19 cellular contexts compared by ENCODE assay signal in the genomic region with DNA sequence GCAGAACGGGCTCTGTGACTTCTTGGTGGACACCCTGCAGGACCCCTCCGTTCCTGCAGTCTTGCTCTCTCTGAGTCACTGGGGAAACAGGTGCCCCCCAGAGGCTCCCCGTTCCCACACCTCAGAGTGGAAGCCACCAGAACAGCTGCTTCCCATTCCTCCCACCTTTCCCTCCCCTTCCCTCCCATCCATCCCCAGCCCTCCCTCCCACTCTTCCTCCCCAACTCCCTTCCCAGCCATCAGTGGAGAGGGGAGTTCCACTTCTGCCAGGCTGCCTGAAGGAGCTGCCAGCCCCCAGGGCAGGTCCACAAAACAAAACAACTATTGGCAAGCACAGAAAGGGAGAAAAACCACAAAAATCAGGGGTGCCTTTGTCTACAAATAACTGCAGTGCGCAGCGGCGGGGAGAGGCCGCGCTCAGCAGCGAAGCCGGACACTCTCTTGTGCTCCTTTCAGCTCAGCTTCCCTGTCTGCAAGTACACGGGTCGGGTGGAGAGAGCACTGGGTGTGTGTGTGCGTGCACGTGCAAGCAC. TPM values are rescaled to one million over a fixed set of nuclear protein-coding genes. Genes with fewer than 3 reads are reported as not detected.
DNase-seq lines count a peak whose midpoint lies in the region; FAIRE-seq and TF ChIP-seq lines count a peak whose summit lies in the region.
"Had no signal": no experiment of that assay in that cellular context is flagged by ENCODE, and none has a peak within 500 bp of the region (broad histone marks: within the 10 kb centered on the region; RNA-seq: fewer than 3 reads in every experiment).

No MANE protein-coding gene starts in this region.

- H3K27ac ChIP-seq in HEK293 (ENCODE audit: extremely low read depth, low read depth, low read length): no peak overlapping the region
- H3K27ac ChIP-seq in SJCRH30: no peak overlapping the region
- H3K27ac ChIP-seq: C4-2B, HL-60 had no signal

- no peak for TF ChIP-seq POLR2A in H54 (IDR thresholded peaks at IDR 0.05; ENCODE audit: low read depth, low read length)

- intact Hi-C loops in activated CD4-positive, alpha-beta memory T cell treated with anti-CD3 and anti-CD28 coated beads for 36 hours (cut with micrococcal nuclease): no loop called here

- H3K9me3 ChIP-seq in HEK293 (ENCODE audit: control insufficient read depth, insufficient read depth, low read depth, low read length) (no peaks in the 10 kb centered on the region), SJCRH30 (replicated peaks) (no peaks in the 10 kb centered on the region)
- H3K9me3 ChIP-seq: BE2C had no signal

- H3K4me3 Mint-ChIP-seq in neural crest cell: peak overlapping the region; percentile 47
- no peak overlapping the region for H3K4me3 Mint-ChIP-seq in activated CD4-positive, alpha-beta memory T cell treated with anti-CD3 and anti-CD28 coated beads for 36 hours
- H3K4me3 Mint-ChIP-seq: CD4-positive, alpha-beta memory T cell had no signal

- H3K4me3 ChIP-seq in HEK293 (ENCODE audit: low read depth, low read length) (no peak overlapping the region), SJCRH30 (no peak overlapping the region)

- CTCF ChIA-PET in HEK293 (lab: Yijun Ruan, JAX): interaction anchor here (0.7 kb wide), 1 partner anchor 38 kb away, joined by 5 read pairs; a partner anchor contains a TSS
- CTCF ChIA-PET in activated CD4-positive, alpha-beta memory T cell treated with anti-CD3 and anti-CD28 coated beads for 36 hours (lab: Charles Lee): no interaction called here

- no peaks in the 10 kb centered on the region for H3K27me3 ChIP-seq in SJCRH30
- H3K27me3 ChIP-seq: BE2C had no signal

- no peaks in the 10 kb centered on the region for H3K9me3 Mint-ChIP-seq in neural crest cell
- H3K9me3 Mint-ChIP-seq in activated CD4-positive, alpha-beta memory T cell treated with anti-CD3 and anti-CD28 coated beads for 36 hours: no peaks in the 10 kb centered on the region
- H3K9me3 Mint-ChIP-seq: CD4-positive, alpha-beta memory T cell had no signal

- FAIRE-seq in H54 (lab: Jason Lieb, UNC): no peak
- FAIRE-seq: A204.1, D721Med, G401.6, H1 had no signal

- no peaks in the 10 kb centered on the region for H3K27me3 Mint-ChIP-seq in neural crest cell (ENCODE audit: low read depth)
- H3K27me3 Mint-ChIP-seq in activated CD4-positive, alpha-beta memory T cell treated with anti-CD3 and anti-CD28 coated beads for 36 hours: no peaks in the 10 kb centered on the region
- H3K27me3 Mint-ChIP-seq: CD4-positive, alpha-beta memory T cell had no signal

- POLR2A ChIA-PET in HEK293 (lab: Yijun Ruan, JAX): interaction anchor here (0.6 kb wide), 2 partner anchors 8 to 124 kb away, joined by 3 to 5 read pairs; a partner anchor contains a TSS
- POLR2A ChIA-PET in activated CD4-positive, alpha-beta memory T cell treated with anti-CD3 and anti-CD28 coated beads for 36 hours (lab: Charles Lee): no interaction called here

- peaks cover 13% of the 10 kb centered on the region for H3K4me1 Mint-ChIP-seq in neural crest cell
- H3K4me1 Mint-ChIP-seq in activated CD4-positive, alpha-beta memory T cell treated with anti-CD3 and anti-CD28 coated beads for 36 hours (ENCODE audit: low read depth): no peaks in the 10 kb centered on the region
- H3K4me1 Mint-ChIP-seq: CD4-positive, alpha-beta memory T cell had no signal

- TF ChIP-seq CTCF in HEK293 (tag by site-specific recombination; IDR thresholded peaks at IDR 0.05) (no peak), neural crest cell (conservative IDR thresholded peaks at IDR 0.05) (no peak)

- H3K4me1 ChIP-seq in HEK293 (ENCODE audit: control insufficient read depth, insufficient read depth, low read length): no peaks in the 10 kb centered on the region
- peaks cover 4% of the 10 kb centered on the region; the same call in 1 of the 2 replicates for H3K4me1 ChIP-seq in SJCRH30
- H3K4me1 ChIP-seq: BE2C had no signal

- H3K36me3 ChIP-seq in HEK293 (ENCODE audit: control insufficient read depth in 2 of 2, insufficient read depth in 1 of 2, low read length in 2 of 2): peaks cover 0 to 19% of the 10 kb centered on the region in 2 experiments; a peak in 2 of 3 replicates
- no peaks in the 10 kb centered on the region; the same call in 1 of the 2 replicates for H3K36me3 ChIP-seq in SJCRH30

- DNase-seq in SJCRH30: peak; percentile 57 to 70
- DNase-seq in epidermal melanocyte (ENCODE audit: insufficient read length, low spot score): peak; percentile 45
- no peak for DNase-seq in neural crest cell (ENCODE audit: low read depth, low spot score)
- no peak for DNase-seq in H54 (ENCODE audit: insufficient read length, low spot score)
- no peak for DNase-seq in activated CD4-positive, alpha-beta memory T cell treated with anti-CD3 and anti-CD28 coated beads for 36 hours
- DNase-seq in NCI-H69 (lab: John Stamatoyannopoulos, UW): no peak
- DNase-seq: BE2C; CD4-positive, alpha-beta memory T cell; COR-L47; DMS153; DMS79 treated with DMSO at 0.1 percent for 48 hours; EL had no signal

- peak overlapping the region; percentile 50 for H3K27ac Mint-ChIP-seq in neural crest cell (ENCODE audit: unreplicated experiment)
- no peak overlapping the region for H3K27ac Mint-ChIP-seq in activated CD4-positive, alpha-beta memory T cell treated with anti-CD3 and anti-CD28 coated beads for 36 hours

- H3K36me3 Mint-ChIP-seq in neural crest cell (ENCODE audit: low read depth): no peaks in the 10 kb centered on the region
- H3K36me3 Mint-ChIP-seq in activated CD4-positive, alpha-beta memory T cell treated with anti-CD3 and anti-CD28 coated beads for 36 hours: no peaks in the 10 kb centered on the region

TF ChIP-seq in HEK293, 187 proteins besides CTCF, POLR2A, EP300 and RAD21:
- peak; percentile 72 for TF ChIP-seq ZFHX2 (tag by site-specific recombination; conservative IDR thresholded peaks at IDR 0.05)
- TF ChIP-seq, protein P1, sequence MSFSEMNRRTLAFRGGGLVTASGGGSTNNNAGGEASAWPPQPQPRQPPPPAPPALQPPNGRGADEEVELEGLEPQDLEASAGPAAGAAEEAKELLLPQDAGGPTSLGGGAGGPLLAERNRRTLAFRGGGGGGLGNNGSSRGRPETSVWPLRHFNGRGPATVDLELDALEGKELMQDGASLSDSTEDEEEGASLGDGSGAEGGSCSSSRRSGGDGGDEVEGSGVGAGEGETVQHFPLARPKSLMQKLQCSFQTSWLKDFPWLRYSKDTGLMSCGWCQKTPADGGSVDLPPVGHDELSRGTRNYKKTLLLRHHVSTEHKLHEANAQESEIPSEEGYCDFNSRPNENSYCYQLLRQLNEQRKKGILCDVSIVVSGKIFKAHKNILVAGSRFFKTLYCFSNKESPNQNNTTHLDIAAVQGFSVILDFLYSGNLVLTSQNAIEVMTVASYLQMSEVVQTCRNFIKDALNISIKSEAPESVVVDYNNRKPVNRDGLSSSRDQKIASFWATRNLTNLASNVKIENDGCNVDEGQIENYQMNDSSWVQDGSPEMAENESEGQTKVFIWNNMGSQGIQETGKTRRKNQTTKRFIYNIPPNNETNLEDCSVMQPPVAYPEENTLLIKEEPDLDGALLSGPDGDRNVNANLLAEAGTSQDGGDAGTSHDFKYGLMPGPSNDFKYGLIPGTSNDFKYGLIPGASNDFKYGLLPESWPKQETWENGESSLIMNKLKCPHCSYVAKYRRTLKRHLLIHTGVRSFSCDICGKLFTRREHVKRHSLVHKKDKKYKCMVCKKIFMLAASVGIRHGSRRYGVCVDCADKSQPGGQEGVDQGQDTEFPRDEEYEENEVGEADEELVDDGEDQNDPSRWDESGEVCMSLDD (tag by site-specific recombination; IDR thresholded peaks at IDR 0.05): no peak
- TF ChIP-seq WT1 (tag by site-specific recombination; IDR thresholded peaks at IDR 0.05): peak; percentile 84
- TF ChIP-seq, protein P2, sequence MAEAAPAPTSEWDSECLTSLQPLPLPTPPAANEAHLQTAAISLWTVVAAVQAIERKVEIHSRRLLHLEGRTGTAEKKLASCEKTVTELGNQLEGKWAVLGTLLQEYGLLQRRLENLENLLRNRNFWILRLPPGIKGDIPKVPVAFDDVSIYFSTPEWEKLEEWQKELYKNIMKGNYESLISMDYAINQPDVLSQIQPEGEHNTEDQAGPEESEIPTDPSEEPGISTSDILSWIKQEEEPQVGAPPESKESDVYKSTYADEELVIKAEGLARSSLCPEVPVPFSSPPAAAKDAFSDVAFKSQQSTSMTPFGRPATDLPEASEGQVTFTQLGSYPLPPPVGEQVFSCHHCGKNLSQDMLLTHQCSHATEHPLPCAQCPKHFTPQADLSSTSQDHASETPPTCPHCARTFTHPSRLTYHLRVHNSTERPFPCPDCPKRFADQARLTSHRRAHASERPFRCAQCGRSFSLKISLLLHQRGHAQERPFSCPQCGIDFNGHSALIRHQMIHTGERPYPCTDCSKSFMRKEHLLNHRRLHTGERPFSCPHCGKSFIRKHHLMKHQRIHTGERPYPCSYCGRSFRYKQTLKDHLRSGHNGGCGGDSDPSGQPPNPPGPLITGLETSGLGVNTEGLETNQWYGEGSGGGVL (tag by site-specific recombination; IDR thresholded peaks at IDR 0.05): peak; percentile 81
- TF ChIP-seq ZNF223 (tag by site-specific recombination; IDR thresholded peaks at IDR 0.05): no peak
- TF ChIP-seq KLF8 (tag by site-specific recombination; IDR thresholded peaks at IDR 0.05): no peak

RNA-seq across cellular contexts. Expression of a gene that starts 8.1 kb away (rescaled TPM):
- total RNA-seq in SJCRH30 (2014; rRNA removed; shearing (Covaris generic)): 131 and 177 TPM in 2 replicates
- 183 and 187 TPM in 2 replicates for total RNA-seq in neural crest cell
- total RNA-seq in activated CD4-positive, alpha-beta memory T cell treated with anti-CD3 and anti-CD28 coated beads for 36 hours: 100 to 1,000 TPM; 194 to 203 TPM

RNA-seq across cellular contexts. Expression of a gene that starts 8.4 kb away (rescaled TPM):
- total RNA-seq in SJCRH30 (2014; rRNA removed; shearing (Covaris generic)): 34.3 and 35.0 TPM in 2 replicates
- 50.2 and 52.6 TPM in 2 replicates for total RNA-seq in neural crest cell
- total RNA-seq in activated CD4-positive, alpha-beta memory T cell treated with anti-CD3 and anti-CD28 coated beads for 36 hours: 10 to 100 TPM; 45.9 to 51.5 TPM

RNA-seq across cellular contexts. Expression of a gene that starts 21.7 kb away (rescaled TPM):
- total RNA-seq in SJCRH30 (2014; rRNA removed; shearing (Covaris generic)): 17.9 and 33.6 TPM in 2 replicates
- 0.14 and 0.30 TPM in 2 replicates for total RNA-seq in neural crest cell
- total RNA-seq in activated CD4-positive, alpha-beta memory T cell treated with anti-CD3 and anti-CD28 coated beads for 36 hours: not detected
- total RNA-seq: CD4-positive, alpha-beta memory T cell; H1 had no signal

RNA-seq across cellular contexts. Expression of a gene that starts 27.8 kb away (rescaled TPM):
- 7.1 and 9.1 TPM in 2 replicates for total RNA-seq in SJCRH30 (2014; rRNA removed; shearing (Covaris generic))
- 48.8 and 52.5 TPM in 2 replicates for total RNA-seq in neural crest cell
- 1 to 10 TPM; 4.9 to 5.7 TPM for total RNA-seq in activated CD4-positive, alpha-beta memory T cell treated with anti-CD3 and anti-CD28 coated beads for 36 hours

RNA-seq across cellular contexts. Expression of a gene that starts 38.5 kb away (rescaled TPM):
- total RNA-seq in SJCRH30 (2014; rRNA removed; shearing (Covaris generic)): 2.0 and 3.7 TPM in 2 replicates
- total RNA-seq in neural crest cell: 15.7 and 16.2 TPM in 2 replicates
- under 1 TPM; 0.29 to 0.69 TPM for total RNA-seq in activated CD4-positive, alpha-beta memory T cell treated with anti-CD3 and anti-CD28 coated beads for 36 hours
- total RNA-seq: CD4-positive, alpha-beta memory T cell had no signal

Comparison
In these comparisons a context has a peak if more than half of its experiments do, and no peak if none do; other contexts are left out.
1. DNase-seq: peak in SJCRH30 (2 of 2) and epidermal melanocyte (single experiment); none in neural crest cell (single experiment), H54 (single experiment), activated CD4-positive, alpha-beta memory T cell treated with anti-CD3 and anti-CD28 coated beads for 36 hours (single experiment) and NCI-H69 (single experiment).
2. RNA of a gene that starts 21.7 kb away (total RNA-seq): 17.9 to 33.6 TPM in SJCRH30; 0.14 to 0.30 TPM in neural crest cell and not detected in activated CD4-positive, alpha-beta memory T cell treated with anti-CD3 and anti-CD28 coated beads for 36 hours; every median in the first group is over 10 times any median in the second.